21 cellular contexts compared by ENCODE assay signal in the genomic region with DNA sequence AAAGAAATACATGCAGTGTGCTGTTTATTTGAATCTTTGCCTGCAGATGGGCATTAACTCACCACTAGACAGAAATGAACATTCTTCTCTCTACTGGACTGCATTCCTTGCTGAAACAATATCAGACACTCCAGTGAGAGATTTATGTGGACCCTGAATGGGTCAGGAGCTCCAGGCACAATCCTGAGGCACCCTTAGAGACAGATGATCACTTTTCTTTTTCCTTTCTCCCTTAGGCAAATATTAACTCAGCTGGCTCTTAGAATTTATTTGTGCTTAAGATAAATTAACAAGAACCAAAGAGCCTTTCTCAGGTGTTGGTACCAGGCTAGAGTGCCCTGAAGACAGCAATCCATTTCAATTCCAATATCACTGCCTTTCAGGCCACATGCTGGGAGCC.
"Had no signal": no experiment of that assay in that cellular context is flagged by ENCODE, and none has a peak within 500 bp of the region (broad histone marks: within the 10 kb centered on the region; RNA-seq: fewer than 3 reads in every experiment).

No MANE protein-coding gene starts in this region.

- H3K9me3 Mint-ChIP-seq: activated CD4-positive, alpha-beta T cell treated with anti-CD3 and anti-CD28 coated beads, Interleukin-2, amount 10 ng/mL, durations not matched to agents 24 days and 14 days; activated naive CD4-positive, alpha-beta T cell treated with anti-CD3 and anti-CD28 coated beads for 36 hours; activated T-cell treated with anti-CD3 and anti-CD28 coated beads, Interleukin-2, amount 50 U/mL, for 24 hours; nephron had no signal

- H3K4me1 Mint-ChIP-seq: activated CD4-positive, alpha-beta T cell treated with anti-CD3 and anti-CD28 coated beads, Interleukin-2, amount 10 ng/mL, durations not matched to agents 24 days and 14 days had no signal

- H3K36me3 Mint-ChIP-seq: brain had no signal

- ATAC-seq: activated CD8-positive, alpha-beta T cell treated with anti-CD3 and anti-CD28 coated beads, Interleukin-2, amount 10 ng/mL, durations not matched to agents 7 days and 5 days; left cardiac atrium; upper lobe of right lung had no signal

- DNase-seq: activated CD8-positive, alpha-beta T cell treated with anti-CD3 and anti-CD28 coated beads, Interleukin-2, amount 10 ng/mL, durations not matched to agents 7 days and 5 days; activated naive CD4-positive, alpha-beta T cell treated with anti-CD3 and anti-CD28 coated beads for 36 hours; activated T-cell treated with anti-CD3 and anti-CD28 coated beads, Interleukin-2, amount 50 U/mL, for 24 hours; caudate nucleus; dorsolateral prefrontal cortex; foreskin melanocyte; glutamatergic neuron; hippocampal formation; left cardiac atrium; midbrain; nucleus accumbens; retina; stimulated activated CD8-positive, alpha-beta memory T cell treated with anti-CD3 and anti-CD28 coated beads, Interleukin-4, amount 100 ng/mL, for 48 hours; stimulated activated naive CD4-positive, alpha-beta T cell; T-helper 9 cell; upper lobe of right lung had no signal

- FAIRE-seq: islet of Langerhans had no signal

- H3K4me3 Mint-ChIP-seq: activated CD4-positive, alpha-beta T cell treated with anti-CD3 and anti-CD28 coated beads, Interleukin-2, amount 10 ng/mL, durations not matched to agents 24 days and 14 days; activated CD8-positive, alpha-beta T cell treated with anti-CD3 and anti-CD28 coated beads, Interleukin-2, amount 10 ng/mL, durations not matched to agents 7 days and 5 days; activated naive CD4-positive, alpha-beta T cell treated with anti-CD3 and anti-CD28 coated beads for 36 hours; activated T-cell treated with anti-CD3 and anti-CD28 coated beads, Interleukin-2, amount 50 U/mL, for 24 hours; brain; endodermal cell; nephron had no signal

- H3K27ac Mint-ChIP-seq: activated CD4-positive, alpha-beta T cell treated with anti-CD3 and anti-CD28 coated beads, Interleukin-2, amount 10 ng/mL, durations not matched to agents 24 days and 14 days; activated CD8-positive, alpha-beta T cell treated with anti-CD3 and anti-CD28 coated beads, Interleukin-2, amount 10 ng/mL, durations not matched to agents 7 days and 5 days; activated naive CD4-positive, alpha-beta T cell treated with anti-CD3 and anti-CD28 coated beads for 36 hours; activated T-cell treated with anti-CD3 and anti-CD28 coated beads, Interleukin-2, amount 50 U/mL, for 24 hours; brain had no signal
